Comparison of ENCODE assay signal across 1 cellular context in the genomic region with DNA sequence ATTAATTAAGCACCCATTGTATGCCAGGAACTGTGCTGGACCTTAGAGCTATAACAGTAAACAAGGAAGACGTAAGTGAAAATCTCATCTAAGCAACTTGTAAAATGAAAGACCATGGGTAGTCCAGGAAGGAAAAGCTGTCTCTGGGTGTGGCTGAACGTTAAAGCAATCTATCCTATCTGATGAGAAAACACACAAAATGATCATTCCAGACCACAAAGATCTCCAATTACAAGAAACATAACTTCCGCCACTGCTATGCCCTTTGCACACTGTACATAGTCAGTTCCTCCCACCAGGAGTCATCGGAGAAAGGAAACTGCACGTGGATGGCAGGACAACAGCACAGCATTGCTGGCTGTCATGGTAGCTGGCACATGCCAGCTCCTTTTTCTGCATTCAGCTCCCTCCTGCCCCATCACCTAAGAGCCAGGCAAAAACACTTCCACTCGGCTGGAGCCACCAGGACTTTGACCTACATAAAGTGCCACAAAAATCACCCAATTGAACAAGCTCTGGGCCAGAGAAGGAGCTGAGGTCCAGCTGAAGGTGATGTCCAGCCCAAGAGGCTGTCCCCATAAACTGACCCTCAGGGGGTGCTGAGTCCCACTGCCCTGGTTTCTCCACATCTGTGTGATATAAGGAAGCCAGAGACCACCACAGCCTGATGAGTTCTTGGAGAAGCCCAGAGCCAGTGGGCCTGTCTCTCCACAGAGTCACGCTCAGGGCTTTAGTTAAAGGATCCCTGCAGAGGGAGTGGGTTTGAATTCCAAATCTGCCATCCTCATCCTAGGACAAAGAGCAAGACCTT.
TF ChIP-seq lines count a peak whose summit lies in the region.

No MANE protein-coding gene starts in this region.

TF ChIP-seq in HepG2, 621 proteins besides CTCF, POLR2A, EP300 and RAD21 (continued from another document and continues in another):
- TF ChIP-seq, protein P1, sequence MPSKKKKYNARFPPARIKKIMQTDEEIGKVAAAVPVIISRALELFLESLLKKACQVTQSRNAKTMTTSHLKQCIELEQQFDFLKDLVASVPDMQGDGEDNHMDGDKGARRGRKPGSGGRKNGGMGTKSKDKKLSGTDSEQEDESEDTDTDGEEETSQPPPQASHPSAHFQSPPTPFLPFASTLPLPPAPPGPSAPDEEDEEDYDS (CRISPR knock-in tag; IDR thresholded peaks at IDR 0.05) = peak; percentile 72
- 0 out of 2 replicates have a peak, but pooled peaks have one; percentile 4 for TF ChIP-seq ZNF101 (CRISPR knock-in tag; IDR thresholded peaks at IDR 0.05; ENCODE audit: borderline replicate concordance, low read depth)
- no peak for TF ChIP-seq PAX8 (CRISPR knock-in tag; IDR thresholded peaks at IDR 0.05; ENCODE audit: borderline replicate concordance)
- no peak for TF ChIP-seq ZNF616 (CRISPR knock-in tag; IDR thresholded peaks at IDR 0.05; ENCODE audit: low read depth)
- peak; percentile 45; the same call in 1 of the 2 replicates for TF ChIP-seq ZNF746 (CRISPR knock-in tag; IDR thresholded peaks at IDR 0.05)
- TF ChIP-seq ZNF570 (CRISPR knock-in tag; IDR thresholded peaks at IDR 0.05; ENCODE audit: borderline replicate concordance) = no peak
- TF ChIP-seq MAF1 (CRISPR knock-in tag; IDR thresholded peaks at IDR 0.05; ENCODE audit: borderline replicate concordance) = no peak
- no peak for TF ChIP-seq ZNF703 (CRISPR knock-in tag; IDR thresholded peaks at IDR 0.05; ENCODE audit: borderline replicate concordance)
- TF ChIP-seq MYPOP (CRISPR knock-in tag; IDR thresholded peaks at IDR 0.05) = 0 out of 2 replicates have a peak, but pooled peaks have one; percentile 73
- peak; percentile 79; the same call in 1 of the 2 replicates for TF ChIP-seq ZNF788 (CRISPR knock-in tag; IDR thresholded peaks at IDR 0.05; ENCODE audit: borderline replicate concordance)
- TF ChIP-seq ZNF121 (CRISPR knock-in tag; IDR thresholded peaks at IDR 0.05) = no peak
- peak; percentile 58; the same call in 1 of the 2 replicates for TF ChIP-seq ZNF256 (CRISPR knock-in tag; conservative IDR thresholded peaks at IDR 0.05)
- TF ChIP-seq SMARCE1 (IDR thresholded peaks at IDR 0.05; ENCODE audit: borderline replicate concordance) = no peak
- 0 out of 2 replicates have a peak, but pooled peaks have one; percentile 56 for TF ChIP-seq SNAPC2 (CRISPR knock-in tag; IDR thresholded peaks at IDR 0.05)
- TF ChIP-seq ZNF580 (CRISPR knock-in tag; IDR thresholded peaks at IDR 0.05; ENCODE audit: borderline replicate concordance, low read depth) = peak; percentile 72; the same call in 1 of the 2 replicates
- TF ChIP-seq SIX1 (CRISPR knock-in tag; IDR thresholded peaks at IDR 0.05; ENCODE audit: borderline replicate concordance) = peak; percentile 94
- peak; percentile 90 for TF ChIP-seq ZBTB38 (CRISPR knock-in tag; IDR thresholded peaks at IDR 0.05)
- peak; percentile 44 for TF ChIP-seq TAF1 (CRISPR knock-in tag; IDR thresholded peaks at IDR 0.05)
- TF ChIP-seq MXI1 (IDR thresholded peaks at IDR 0.05; ENCODE audit: borderline replicate concordance, low read depth, low read length) = peak; percentile 98
- TF ChIP-seq SNRNP70 (IDR thresholded peaks at IDR 0.05; ENCODE audit: low read depth, low read length) = no peak
- no peak for TF ChIP-seq KDM3A (CRISPR knock-in tag; IDR thresholded peaks at IDR 0.05; ENCODE audit: low read depth)
- TF ChIP-seq HIC2 (CRISPR knock-in tag; IDR thresholded peaks at IDR 0.05; ENCODE audit: low read depth) = peak; percentile 82
- TF ChIP-seq TRAFD1 (CRISPR knock-in tag; IDR thresholded peaks at IDR 0.05; ENCODE audit: borderline replicate concordance) = no peak
- TF ChIP-seq, protein P2, sequence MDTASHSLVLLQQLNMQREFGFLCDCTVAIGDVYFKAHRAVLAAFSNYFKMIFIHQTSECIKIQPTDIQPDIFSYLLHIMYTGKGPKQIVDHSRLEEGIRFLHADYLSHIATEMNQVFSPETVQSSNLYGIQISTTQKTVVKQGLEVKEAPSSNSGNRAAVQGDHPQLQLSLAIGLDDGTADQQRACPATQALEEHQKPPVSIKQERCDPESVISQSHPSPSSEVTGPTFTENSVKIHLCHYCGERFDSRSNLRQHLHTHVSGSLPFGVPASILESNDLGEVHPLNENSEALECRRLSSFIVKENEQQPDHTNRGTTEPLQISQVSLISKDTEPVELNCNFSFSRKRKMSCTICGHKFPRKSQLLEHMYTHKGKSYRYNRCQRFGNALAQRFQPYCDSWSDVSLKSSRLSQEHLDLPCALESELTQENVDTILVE (CRISPR knock-in tag; IDR thresholded peaks at IDR 0.05) = peak; percentile 55; the same call in 1 of the 2 replicates
- peak; percentile 91 for TF ChIP-seq FOXA3 (CRISPR knock-in tag; IDR thresholded peaks at IDR 0.05)
- peak; percentile 93 for TF ChIP-seq ZC3H4 (CRISPR knock-in tag; IDR thresholded peaks at IDR 0.05; ENCODE audit: borderline replicate concordance)
- peak; percentile 69; the same call in 1 of the 2 replicates for TF ChIP-seq HDAC1 (CRISPR knock-in tag; IDR thresholded peaks at IDR 0.05)
- TF ChIP-seq, protein P3, sequence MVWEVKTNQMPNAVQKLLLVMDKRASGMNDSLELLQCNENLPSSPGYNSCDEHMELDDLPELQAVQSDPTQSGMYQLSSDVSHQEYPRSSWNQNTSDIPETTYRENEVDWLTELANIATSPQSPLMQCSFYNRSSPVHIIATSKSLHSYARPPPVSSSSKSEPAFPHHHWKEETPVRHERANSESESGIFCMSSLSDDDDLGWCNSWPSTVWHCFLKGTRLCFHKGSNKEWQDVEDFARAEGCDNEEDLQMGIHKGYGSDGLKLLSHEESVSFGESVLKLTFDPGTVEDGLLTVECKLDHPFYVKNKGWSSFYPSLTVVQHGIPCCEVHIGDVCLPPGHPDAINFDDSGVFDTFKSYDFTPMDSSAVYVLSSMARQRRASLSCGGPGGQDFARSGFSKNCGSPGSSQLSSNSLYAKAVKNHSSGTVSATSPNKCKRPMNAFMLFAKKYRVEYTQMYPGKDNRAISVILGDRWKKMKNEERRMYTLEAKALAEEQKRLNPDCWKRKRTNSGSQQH (CRISPR knock-in tag; IDR thresholded peaks at IDR 0.05; ENCODE audit: low read depth) = peak; percentile 45; the same call in 1 of the 2 replicates
- no peak for TF ChIP-seq ATRX (CRISPR knock-in tag; IDR thresholded peaks at IDR 0.05; ENCODE audit: borderline replicate concordance)
- TF ChIP-seq RCOR2 (CRISPR knock-in tag; IDR thresholded peaks at IDR 0.05) = peak; percentile 87
- no peak for TF ChIP-seq CHD2 (IDR thresholded peaks at IDR 0.05; ENCODE audit: low read depth, low read length)
- TF ChIP-seq NCOR1 (IDR thresholded peaks at IDR 0.05; ENCODE audit: borderline replicate concordance, low read length) = peak; percentile 71; the same call in 1 of the 2 replicates
- peak; percentile 98 for TF ChIP-seq ELF3 (CRISPR knock-in tag; IDR thresholded peaks at IDR 0.05)
- TF ChIP-seq ZKSCAN5 (CRISPR knock-in tag; IDR thresholded peaks at IDR 0.05) = no peak
- TF ChIP-seq SOX5 (CRISPR knock-in tag; IDR thresholded peaks at IDR 0.05; ENCODE audit: borderline replicate concordance) = peak; percentile 91; the same call in 1 of the 2 replicates
- 0 out of 2 replicates have a peak, but pooled peaks have one; percentile 49 for TF ChIP-seq ZC3H13 (CRISPR knock-in tag; IDR thresholded peaks at IDR 0.05)
- no peak for TF ChIP-seq PHF8 (CRISPR knock-in tag; IDR thresholded peaks at IDR 0.05)
- TF ChIP-seq, protein P4, sequence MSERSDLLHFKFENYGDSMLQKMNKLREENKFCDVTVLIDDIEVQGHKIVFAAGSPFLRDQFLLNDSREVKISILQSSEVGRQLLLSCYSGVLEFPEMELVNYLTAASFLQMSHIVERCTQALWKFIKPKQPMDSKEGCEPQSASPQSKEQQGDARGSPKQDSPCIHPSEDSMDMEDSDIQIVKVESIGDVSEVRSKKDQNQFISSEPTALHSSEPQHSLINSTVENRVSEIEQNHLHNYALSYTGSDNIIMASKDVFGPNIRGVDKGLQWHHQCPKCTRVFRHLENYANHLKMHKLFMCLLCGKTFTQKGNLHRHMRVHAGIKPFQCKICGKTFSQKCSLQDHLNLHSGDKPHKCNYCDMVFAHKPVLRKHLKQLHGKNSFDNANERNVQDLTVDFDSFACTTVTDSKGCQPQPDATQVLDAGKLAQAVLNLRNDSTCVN (CRISPR knock-in tag; IDR thresholded peaks at IDR 0.05; ENCODE audit: borderline replicate concordance) = peak; percentile 54; the same call in 1 of the 2 replicates
- TF ChIP-seq, protein P5, sequence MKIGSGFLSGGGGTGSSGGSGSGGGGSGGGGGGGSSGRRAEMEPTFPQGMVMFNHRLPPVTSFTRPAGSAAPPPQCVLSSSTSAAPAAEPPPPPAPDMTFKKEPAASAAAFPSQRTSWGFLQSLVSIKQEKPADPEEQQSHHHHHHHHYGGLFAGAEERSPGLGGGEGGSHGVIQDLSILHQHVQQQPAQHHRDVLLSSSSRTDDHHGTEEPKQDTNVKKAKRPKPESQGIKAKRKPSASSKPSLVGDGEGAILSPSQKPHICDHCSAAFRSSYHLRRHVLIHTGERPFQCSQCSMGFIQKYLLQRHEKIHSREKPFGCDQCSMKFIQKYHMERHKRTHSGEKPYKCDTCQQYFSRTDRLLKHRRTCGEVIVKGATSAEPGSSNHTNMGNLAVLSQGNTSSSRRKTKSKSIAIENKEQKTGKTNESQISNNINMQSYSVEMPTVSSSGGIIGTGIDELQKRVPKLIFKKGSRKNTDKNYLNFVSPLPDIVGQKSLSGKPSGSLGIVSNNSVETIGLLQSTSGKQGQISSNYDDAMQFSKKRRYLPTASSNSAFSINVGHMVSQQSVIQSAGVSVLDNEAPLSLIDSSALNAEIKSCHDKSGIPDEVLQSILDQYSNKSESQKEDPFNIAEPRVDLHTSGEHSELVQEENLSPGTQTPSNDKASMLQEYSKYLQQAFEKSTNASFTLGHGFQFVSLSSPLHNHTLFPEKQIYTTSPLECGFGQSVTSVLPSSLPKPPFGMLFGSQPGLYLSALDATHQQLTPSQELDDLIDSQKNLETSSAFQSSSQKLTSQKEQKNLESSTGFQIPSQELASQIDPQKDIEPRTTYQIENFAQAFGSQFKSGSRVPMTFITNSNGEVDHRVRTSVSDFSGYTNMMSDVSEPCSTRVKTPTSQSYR (CRISPR knock-in tag; IDR thresholded peaks at IDR 0.05; ENCODE audit: borderline replicate concordance) = peak; percentile 58; the same call in 1 of the 2 replicates
- TF ChIP-seq MAZ (IDR thresholded peaks at IDR 0.05; ENCODE audit: borderline replicate concordance, low read depth, low read length) = no peak
- peak; percentile 62; the same call in 1 of the 2 replicates for TF ChIP-seq MAZ (CRISPR knock-in tag; IDR thresholded peaks at IDR 0.05; ENCODE audit: low read depth)
- peak; percentile 91 for TF ChIP-seq HNF4A (CRISPR knock-in tag; IDR thresholded peaks at IDR 0.05)
- TF ChIP-seq U2AF1 (optimal IDR thresholded peaks at IDR 0.05; ENCODE audit: low read depth, low read length) = no peak
- peak in 1 of 2 experiments; percentile 19; a peak in 1 of 4 replicates for TF ChIP-seq KLF16 (CRISPR knock-in tag; IDR thresholded peaks at IDR 0.05)
- no peak for TF ChIP-seq RBM22 (optimal IDR thresholded peaks at IDR 0.05; ENCODE audit: low read length)
- TF ChIP-seq, protein P6, sequence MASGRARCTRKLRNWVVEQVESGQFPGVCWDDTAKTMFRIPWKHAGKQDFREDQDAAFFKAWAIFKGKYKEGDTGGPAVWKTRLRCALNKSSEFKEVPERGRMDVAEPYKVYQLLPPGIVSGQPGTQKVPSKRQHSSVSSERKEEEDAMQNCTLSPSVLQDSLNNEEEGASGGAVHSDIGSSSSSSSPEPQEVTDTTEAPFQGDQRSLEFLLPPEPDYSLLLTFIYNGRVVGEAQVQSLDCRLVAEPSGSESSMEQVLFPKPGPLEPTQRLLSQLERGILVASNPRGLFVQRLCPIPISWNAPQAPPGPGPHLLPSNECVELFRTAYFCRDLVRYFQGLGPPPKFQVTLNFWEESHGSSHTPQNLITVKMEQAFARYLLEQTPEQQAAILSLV (CRISPR knock-in tag; IDR thresholded peaks at IDR 0.05; ENCODE audit: borderline replicate concordance) = peak; percentile 77; the same call in 1 of the 2 replicates
